Comparison of ENCODE assay signal across 9 cellular contexts in genomic region chr20:62405108-62405980, GRCh38. TPM values are rescaled to one million over a fixed set of nuclear protein-coding genes. Genes with fewer than 3 reads are reported as not detected.
A peak's percentile ranks its signal among the peaks of the same experiment; 100 is the strongest.
DNase-seq lines count a peak whose midpoint lies in the region; ATAC-seq, FAIRE-seq and TF ChIP-seq lines count a peak whose summit lies in the region.
"Had no signal": no experiment of that assay in that cellular context is flagged by ENCODE, and none has a peak within 500 bp of the region (broad histone marks: within the 10 kb centered on the region; RNA-seq: fewer than 3 reads in every experiment).

No MANE protein-coding gene starts in this region.

- DNase-seq in DMS 273 (lab: John Stamatoyannopoulos, UW; ENCODE audit: unreplicated experiment) (peak; percentile 47), DMS 273 treated with DMSO at 0.1 percent for 48 hours (lab: John Stamatoyannopoulos, UW) (no peak), NCI-H2196 (lab: John Stamatoyannopoulos, UW; ENCODE audit: unreplicated experiment) (peak; percentile 73), cardiac fibroblast (ENCODE audit: low read depth in 2 of 2) (peak; percentile 71 to 75), lower lobe of right lung (no peak), D341Med (ENCODE audit: low spot score) (no peak), GM19239 (ENCODE audit: insufficient read length, low spot score) (no peak)

- H3K27ac ChIP-seq in lower lobe of right lung, result no peak overlapping the region

- H3K9me3 ChIP-seq in lower lobe of right lung, result no peaks in the 10 kb centered on the region

- intact Hi-C loops in lower lobe of right lung (cut with DNase I), result no loop called here

- peaks cover 32% of the 10 kb centered on the region for H3K4me1 ChIP-seq in lower lobe of right lung

- no peaks in the 10 kb centered on the region for H3K27me3 ChIP-seq in lower lobe of right lung (ENCODE audit: low read depth)

- FAIRE-seq in GM19239 (lab: Jason Lieb, UNC), result no peak
- FAIRE-seq: A204.1 had no signal

- H3K36me3 ChIP-seq in lower lobe of right lung, result peaks cover 8% of the 10 kb centered on the region

- TF ChIP-seq CTCF in cardiac fibroblast (IDR thresholded peaks at IDR 0.05; ENCODE audit: low read depth, low read length), result peak; percentile 74
- TF ChIP-seq CTCF in lower lobe of right lung (IDR thresholded peaks at IDR 0.05), result peak; percentile 41

- H3K4me3 ChIP-seq in cardiac fibroblast (replicated peaks in 1 of 2; ENCODE audit: low read depth in 2 of 2, low read length in 2 of 2) (peak overlapping the region in 1 of 2 donors; percentile 67), lower lobe of right lung (peak overlapping the region; percentile 70)

- ATAC-seq in lower lobe of right lung, result peak in 1 of 2 donors; percentile 4
- ATAC-seq in HG03097 (IDR thresholded peaks at IDR 0.05; ENCODE audit: low FRiP score, unreplicated experiment), result no peak

RNA-seq across cellular contexts. Expression of gene CABLES2, which starts 1.7 kb away (rescaled TPM):
- total RNA-seq in lower lobe of right lung, result 4.5 TPM

RNA-seq across cellular contexts. Expression of gene RPS21, which starts 18.4 kb away (rescaled TPM):
- 1,104 TPM for total RNA-seq in lower lobe of right lung

RNA-seq across cellular contexts. Expression of gene RBBP8NL, which starts 22.0 kb away (rescaled TPM):
- total RNA-seq in lower lobe of right lung, result 2.0 TPM

RNA-seq across cellular contexts. Expression of gene LAMA5, which starts 38.2 kb away (rescaled TPM):
- total RNA-seq in lower lobe of right lung, result 282 TPM

Comparison
In these comparisons a context has a peak if more than half of its experiments do, and no peak if none do; other contexts are left out.
1. DNase-seq: peak in DMS 273 (single experiment), NCI-H2196 (single experiment) and cardiac fibroblast (2 of 2); none in DMS 273 treated with DMSO at 0.1 percent for 48 hours (single experiment), lower lobe of right lung (single experiment), D341Med (single experiment) and GM19239 (single experiment).